In genomic region chr5:132963175-132964104, GRCh38 we compare ENCODE assay signal across 1 cellular context.
A peak's percentile ranks its signal among the peaks of the same experiment; 100 is the strongest.
TF ChIP-seq lines count a peak whose summit lies in the region.

TSS of gene AFF4 (minus strand) at chr5:132963634. CDS start at chr5:132937189, 26,445 bp downstream.

TF ChIP-seq in K562, 482 proteins besides CTCF, POLR2A, EP300 and RAD21 (continued from another document):
- TF ChIP-seq AFF1 (IDR thresholded peaks at IDR 0.05; ENCODE audit: low read depth in 1 of 2, partially characterized antibody in 2 of 2) (no peak), CHD2 (IDR thresholded peaks at IDR 0.05; ENCODE audit: low read depth, low read length) (peak; percentile 30)
